Comparison of ENCODE assay signal across 9 cellular contexts in genomic region chr13:111129465-111130110, GRCh38. TPM values are rescaled to one million over a fixed set of nuclear protein-coding genes. Genes with fewer than 3 reads are reported as not detected.
DNase-seq lines count a peak whose midpoint lies in the region; ATAC-seq lines count a peak whose summit lies in the region.
"Had no signal": no experiment of that assay in that cellular context is flagged by ENCODE, and none has a peak within 500 bp of the region (broad histone marks: within the 10 kb centered on the region; RNA-seq: fewer than 3 reads in every experiment).

No MANE protein-coding gene starts in this region.

- intact Hi-C loops in CD4-positive, alpha-beta memory T cell (cut with micrococcal nuclease) = no loop called here

- H3K4me1 Mint-ChIP-seq in stimulated activated naive B cell treated with anti-CD40 and anti-IgM and Interleukin-4, amounts not matched to agents 10 μg/mL and 1 μg/mL and 100 μg/mL, for 72 hours = peaks cover 12 to 23% of the 10 kb centered on the region in 2 donors
- no peaks in the 10 kb centered on the region for H3K4me1 Mint-ChIP-seq in CD4-positive, alpha-beta memory T cell

- no peaks in the 10 kb centered on the region for H3K36me3 ChIP-seq in CD4-positive, alpha-beta memory T cell (ENCODE audit: insufficient read depth, low read length)

- CTCF ChIA-PET in CD4-positive, alpha-beta memory T cell (lab: Charles Lee; ENCODE audit: partially characterized antibody) = no interaction called here

- H3K27me3 ChIP-seq in CD4-positive, alpha-beta memory T cell (ENCODE audit: insufficient read depth, low read length) = no peaks in the 10 kb centered on the region

- H3K27me3 Mint-ChIP-seq in stimulated activated naive B cell treated with anti-CD40 and anti-IgM and Interleukin-4, amounts not matched to agents 10 μg/mL and 1 μg/mL and 100 μg/mL, for 72 hours = peaks cover 2 to 25% of the 10 kb centered on the region in 2 donors
- H3K27me3 Mint-ChIP-seq in CD4-positive, alpha-beta memory T cell = peaks cover 0 to 9% of the 10 kb centered on the region in 2 donors

- H3K9me3 Mint-ChIP-seq in stimulated activated naive B cell treated with anti-CD40 and anti-IgM and Interleukin-4, amounts not matched to agents 10 μg/mL and 1 μg/mL and 100 μg/mL, for 72 hours = no peaks in the 10 kb centered on the region
- peaks cover 0 to 1% (median 0%) of the 10 kb centered on the region in 8 donors for H3K9me3 Mint-ChIP-seq in CD4-positive, alpha-beta memory T cell

- POLR2A ChIA-PET in CD4-positive, alpha-beta memory T cell (lab: Charles Lee; ENCODE audit: partially characterized antibody) = no interaction called here

- ATAC-seq in HG02642 (IDR thresholded peaks at IDR 0.05; ENCODE audit: poor library complexity, unreplicated experiment) (peak; percentile 98), HG03460 (IDR thresholded peaks at IDR 0.05; ENCODE audit: unreplicated experiment) (peak; percentile 99)
- ATAC-seq in stimulated activated naive B cell treated with anti-CD40 and anti-IgM and Interleukin-4, amounts not matched to agents 10 μg/mL and 1 μg/mL and 100 μg/mL, for 72 hours (replicated peaks) = peak; percentile 92 to 96
- ATAC-seq: Right ventricle myocardium inferior had no signal

- H3K27ac Mint-ChIP-seq in stimulated activated naive B cell treated with anti-CD40 and anti-IgM and Interleukin-4, amounts not matched to agents 10 μg/mL and 1 μg/mL and 100 μg/mL, for 72 hours = no peak overlapping the region
- H3K27ac Mint-ChIP-seq in CD4-positive, alpha-beta memory T cell = no peak overlapping the region

- no peak overlapping the region for H3K27ac ChIP-seq in CD4-positive, alpha-beta memory T cell (ENCODE audit: low read depth, low read length)

- no peaks in the 10 kb centered on the region for H3K36me3 Mint-ChIP-seq in stimulated activated naive B cell treated with anti-CD40 and anti-IgM and Interleukin-4, amounts not matched to agents 10 μg/mL and 1 μg/mL and 100 μg/mL, for 72 hours
- no peaks in the 10 kb centered on the region for H3K36me3 Mint-ChIP-seq in CD4-positive, alpha-beta memory T cell

- H3K9me3 ChIP-seq in CD4-positive, alpha-beta memory T cell (ENCODE audit: control insufficient read depth in 1 of 2, low read length in 2 of 2) = no peaks in the 10 kb centered on the region

- DNase-seq in GM19240 (ENCODE audit: insufficient read length, low spot score) (peak; percentile 55), hypothalamus (lab: John Stamatoyannopoulos, UW) (no peak), COLO829 (ENCODE audit: low spot score) (no peak)
- no peak for DNase-seq in stimulated activated naive B cell treated with anti-CD40 and anti-IgM and Interleukin-4, amounts not matched to agents 10 μg/mL and 1 μg/mL and 100 μg/mL, for 72 hours
- DNase-seq in CD4-positive, alpha-beta memory T cell = no peak
- DNase-seq: NCI-H146 had no signal

- H3K4me3 Mint-ChIP-seq in stimulated activated naive B cell treated with anti-CD40 and anti-IgM and Interleukin-4, amounts not matched to agents 10 μg/mL and 1 μg/mL and 100 μg/mL, for 72 hours = no peak overlapping the region
- H3K4me3 Mint-ChIP-seq in CD4-positive, alpha-beta memory T cell = no peak overlapping the region

- no peaks in the 10 kb centered on the region for H3K4me1 ChIP-seq in CD4-positive, alpha-beta memory T cell (ENCODE audit: insufficient read depth, low read length)

- H3K4me3 ChIP-seq in CD4-positive, alpha-beta memory T cell (ENCODE audit: low read length in 2 of 2) = no peak overlapping the region

RNA-seq across cellular contexts. Expression of gene ARHGEF7, which starts 14.5 kb away (rescaled TPM):
- total RNA-seq in CD4-positive, alpha-beta memory T cell = 10 to 100 TPM; 65.8 to 73.7 TPM
- polyA plus RNA-seq in CD4-positive, alpha-beta memory T cell = 10 to 100 TPM in 1 of 2 donors, 1 to 10 TPM in 1; 6.6 to 15.6 TPM
